Comparison of ENCODE assay signal across 9 cellular contexts in the genomic region with DNA sequence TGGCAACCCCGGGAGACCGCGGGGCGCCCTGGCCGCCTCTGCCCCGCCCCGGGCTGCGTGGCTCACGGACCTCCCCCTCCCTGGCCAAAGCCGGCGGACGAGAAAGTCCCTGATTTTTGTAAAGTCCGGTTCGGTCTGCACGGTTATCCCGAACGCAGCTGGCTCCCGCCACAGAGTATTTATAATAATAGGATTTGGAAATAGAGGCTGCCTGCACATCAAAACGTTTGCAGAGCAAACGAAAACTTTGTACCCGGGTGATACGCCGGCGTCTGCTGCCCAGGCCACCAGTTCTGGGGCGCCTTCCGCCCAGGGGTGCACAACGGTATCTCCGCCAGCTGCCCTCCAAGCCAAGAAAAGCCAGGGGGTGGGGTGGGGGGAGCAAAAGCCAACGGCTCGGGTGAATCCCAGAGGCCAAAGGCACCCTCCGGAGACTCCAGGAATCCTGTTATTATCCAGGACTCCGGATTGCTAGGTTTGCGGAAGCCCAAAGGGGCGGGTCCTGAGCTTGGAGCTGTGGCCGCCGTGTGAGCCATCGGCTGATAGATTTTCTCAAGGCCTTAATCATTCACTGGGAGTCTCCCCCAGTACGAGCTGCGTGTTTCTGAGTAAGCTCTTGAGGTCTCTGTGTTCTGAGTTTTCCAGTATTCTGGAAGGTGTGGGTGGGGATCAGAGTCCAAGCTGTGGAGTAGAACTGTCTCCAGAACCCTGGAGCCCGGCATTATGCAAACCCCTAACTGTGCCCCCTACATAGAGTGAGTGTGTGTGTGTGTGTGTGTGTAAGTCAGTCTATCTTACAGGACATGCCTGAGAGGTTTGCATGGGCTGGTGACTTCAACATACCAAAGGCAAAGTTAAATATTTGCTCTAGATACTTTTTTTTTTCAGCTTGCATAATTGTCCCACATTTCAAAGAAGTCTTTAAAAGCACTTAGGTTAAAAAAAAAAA. TPM values are rescaled to one million over a fixed set of nuclear protein-coding genes. Genes with fewer than 3 reads are reported as not detected.
DNase-seq lines count a peak whose midpoint lies in the region; ATAC-seq, FAIRE-seq and TF ChIP-seq lines count a peak whose summit lies in the region.
"Had no signal": no experiment of that assay in that cellular context is flagged by ENCODE, and none has a peak within 500 bp of the region (broad histone marks: within the 10 kb centered on the region; RNA-seq: fewer than 3 reads in every experiment).

No MANE protein-coding gene starts in this region.

- ATAC-seq in HG03064 (IDR thresholded peaks at IDR 0.05; ENCODE audit: low read depth, unreplicated experiment), result peak; percentile 40
- peak; percentile 67 for ATAC-seq in left colon
- no peak for ATAC-seq in thoracic aorta (ENCODE audit: insufficient number of reproducible peaks, low FRiP score, low read depth)
- no peak for ATAC-seq in GM21360 (IDR thresholded peaks at IDR 0.05; ENCODE audit: unreplicated experiment)
- ATAC-seq in HG03095 (IDR thresholded peaks at IDR 0.05; ENCODE audit: unreplicated experiment), result no peak
- ATAC-seq in GM21619 (IDR thresholded peaks at IDR 0.05; ENCODE audit: unreplicated experiment), result no peak

- H3K9me3 ChIP-seq in thoracic aorta, result no peaks in the 10 kb centered on the region

- H3K36me3 ChIP-seq in thoracic aorta, result no peaks in the 10 kb centered on the region

- H3K4me1 ChIP-seq in thoracic aorta (ENCODE audit: control insufficient read depth in 1 of 2, low read depth in 2 of 2), result peaks cover 16 to 29% of the 10 kb centered on the region in 2 donors

- FAIRE-seq in GM12892 (lab: Jason Lieb, UNC), result no peak
- FAIRE-seq: colon had no signal

- DNase-seq in astrocyte of the hippocampus (ENCODE audit: low read depth, low spot score) (peak; percentile 55), left colon (peak; percentile 60 to 68), thoracic aorta (ENCODE audit: low spot score) (no peak), GM12892 (ENCODE audit: insufficient read length) (no peak)

- no peak overlapping the region for H3K27ac ChIP-seq in thoracic aorta

- intact Hi-C loops in left colon (cut with DNase I, micrococcal nuclease), result no loop called here

- no peak for TF ChIP-seq CTCF in thoracic aorta (IDR thresholded peaks at IDR 0.05)

- peak overlapping the region; percentile 69 for H3K4me3 ChIP-seq in thoracic aorta

- no peak for TF ChIP-seq POLR2A in GM12892 (IDR thresholded peaks at IDR 0.05; ENCODE audit: low read depth, low read length)

- peaks cover 5% of the 10 kb centered on the region for H3K27me3 ChIP-seq in thoracic aorta (replicated peaks; ENCODE audit: insufficient read depth)

RNA-seq across cellular contexts. Expression of a gene that starts 0.7 kb away (rescaled TPM):
- total RNA-seq in left colon (10 to 100 TPM; 28.6 to 43.0 TPM), thoracic aorta (under 1 TPM in 1 of 2 donors, not detected in 1; 0.99 TPM)
- 0.19 TPM for polyA plus RNA-seq in GM12892 (2012; ENCODE audit: missing spikeins)

Comparison
In these comparisons a context has a peak if more than half of its experiments do, and no peak if none do; other contexts are left out.
1. ATAC-seq: peak in HG03064 (single experiment) and left colon (single experiment); none in thoracic aorta (single experiment), GM21360 (single experiment), HG03095 (single experiment) and GM21619 (single experiment).
2. DNase-seq: peak in astrocyte of the hippocampus (single experiment) and left colon (2 of 2); none in thoracic aorta (single experiment) and GM12892 (single experiment).
3. RNA of a gene that starts 0.7 kb away (total RNA-seq): 28.6 to 43.0 TPM in left colon; 0.99 TPM in thoracic aorta; every median in the first group is over 10 times any median in the second.